In genomic region chr7:27109533-27110162, GRCh38 we compare ENCODE assay signal across 19 cellular contexts. TPM values are rescaled to one million over a fixed set of nuclear protein-coding genes. Genes with fewer than 3 reads are reported as not detected.
DNase-seq lines count a peak whose midpoint lies in the region; FAIRE-seq and TF ChIP-seq lines count a peak whose summit lies in the region.
"Had no signal": no experiment of that assay in that cellular context is flagged by ENCODE, and none has a peak within 500 bp of the region (broad histone marks: within the 10 kb centered on the region; RNA-seq: fewer than 3 reads in every experiment).

No MANE protein-coding gene starts in this region.

- peak overlapping the region in 1 of 2 donors; percentile 59 for H3K9ac ChIP-seq in kidney (ENCODE audit: low read length in 2 of 2)
- H3K9ac ChIP-seq in rectal smooth muscle tissue (ENCODE audit: low read length), result no peak overlapping the region

- H3K4me1 ChIP-seq in kidney (ENCODE audit: control insufficient read depth in 1 of 2, insufficient read depth in 1 of 2, low read depth in 1 of 2, low read length in 2 of 2), result peaks cover 19 to 22% of the 10 kb centered on the region in 2 donors
- H3K4me1 ChIP-seq in rectal smooth muscle tissue (ENCODE audit: control insufficient read depth, insufficient read depth, low read length), result peaks cover 36% of the 10 kb centered on the region

- intact Hi-C loops in kidney (cut with DNase I), result no loop called here

- H3K27me3 ChIP-seq in H7 (ENCODE audit: control insufficient read depth, insufficient read depth, low read length) (peaks cover 97% of the 10 kb centered on the region), rectal smooth muscle tissue (ENCODE audit: control insufficient read depth, insufficient read depth, low read length) (no peaks in the 10 kb centered on the region)
- H3K27me3 ChIP-seq: MG63 had no signal

- no peaks in the 10 kb centered on the region for H3K36me3 ChIP-seq in H7 (replicated peaks; ENCODE audit: control insufficient read depth, insufficient read depth, low read length)
- H3K36me3 ChIP-seq in kidney (ENCODE audit: control insufficient read depth in 1 of 2, insufficient read depth in 2 of 2, low read length in 2 of 2), result peaks cover 0 to 5% of the 10 kb centered on the region in 2 donors
- no peaks in the 10 kb centered on the region for H3K36me3 ChIP-seq in rectal smooth muscle tissue (ENCODE audit: control insufficient read depth, insufficient read depth, low read length)
- H3K36me3 ChIP-seq: MG63 had no signal

- in situ Hi-C loops in astrocyte of the spinal cord (cut with HindIII; ENCODE audit: low sequenced_read_pairs), result no loop called here

- H3K4me3 ChIP-seq in H7 (ENCODE audit: insufficient read depth, low read depth, low read length), result no peak overlapping the region
- peak overlapping the region; percentile 20 for H3K4me3 ChIP-seq in astrocyte of the spinal cord (ENCODE audit: low read depth, low read length)
- H3K4me3 ChIP-seq in kidney (ENCODE audit: low read length in 2 of 2), result peak overlapping the region in 1 of 2 donors; percentile 43
- no peak overlapping the region for H3K4me3 ChIP-seq in rectal smooth muscle tissue (ENCODE audit: low read length)
- H3K4me3 ChIP-seq: MG63 had no signal

- H3K27ac ChIP-seq in kidney (ENCODE audit: low read depth in 2 of 2, low read length in 2 of 2) (peak overlapping the region; percentile 87 to 97), rectal smooth muscle tissue (ENCODE audit: low read depth, low read length) (peak overlapping the region; percentile 90)

- peak; percentile 49 for DNase-seq in H7
- DNase-seq in astrocyte of the spinal cord (ENCODE audit: low read depth, low spot score), result peak; percentile 40
- no peak for DNase-seq in kidney
- DNase-seq in 8988T, result no peak
- DNase-seq in GM19239 (ENCODE audit: insufficient read length, low spot score), result no peak
- no peak for DNase-seq in iPS-NIHi11 (ENCODE audit: low spot score)
- DNase-seq in frontal cortex (ENCODE audit: low spot score in 2 of 2), result no peak
- DNase-seq: ACHN; activated CD8-positive, alpha-beta T cell treated with anti-CD3 and anti-CD28 coated beads for 36 hours; CD8-positive, alpha-beta memory T cell; cortex of kidney; EL; left ventricle myocardium superior; MG63; NCI-H187 treated with DMSO at 0.1 percent for 48 hours; NCI-H526 treated with DMSO at 0.1 percent for 48 hours; stimulated activated CD4-positive, alpha-beta T cell treated with anti-CD3 and anti-CD28 coated beads, Interleukin-4, amount 100 ng/mL, for 24 hours had no signal

- no peaks in the 10 kb centered on the region for H3K9me3 ChIP-seq in kidney (ENCODE audit: control insufficient read depth in 1 of 2, low read length in 2 of 2)
- H3K9me3 ChIP-seq: MG63 had no signal

- FAIRE-seq in kidney (lab: Jason Lieb, UNC) (no peak), GM19239 (lab: Jason Lieb, UNC) (no peak), frontal cortex (lab: Jason Lieb, UNC) (no peak)

- no peak for TF ChIP-seq CTCF in astrocyte of the spinal cord (IDR thresholded peaks at IDR 0.05; ENCODE audit: low read depth, low read length)
- TF ChIP-seq CTCF in kidney (IDR thresholded peaks at IDR 0.05; ENCODE audit: borderline replicate concordance, extremely low read depth, insufficient read depth), result no peak

RNA-seq across cellular contexts. Expression of gene HOXA2, which starts 7.2 kb away (rescaled TPM):
- not detected in 2 replicates for total RNA-seq in H7 (2014; rRNA removed; shearing (Covaris generic))
- 2.9 TPM for total RNA-seq in kidney
- polyA plus RNA-seq in kidney (ENCODE audit: insufficient read depth, low read depth, low replicate concordance), result 1.3 TPM
- not detected for total RNA-seq in frontal cortex
- total RNA-seq: activated CD8-positive, alpha-beta T cell treated with anti-CD3 and anti-CD28 coated beads for 36 hours; CD8-positive, alpha-beta memory T cell had no signal
- polyA plus RNA-seq: CD8-positive, alpha-beta memory T cell; neural cell had no signal

RNA-seq across cellular contexts. Expression of gene HOXA1, which starts 13.8 kb away (rescaled TPM):
- 0.10 TPM in 1 of 2 replicates, not detected in the other for total RNA-seq in H7 (2014; rRNA removed; shearing (Covaris generic))
- 2.4 TPM for total RNA-seq in kidney
- 1.1 TPM for polyA plus RNA-seq in kidney (ENCODE audit: insufficient read depth, low read depth, low replicate concordance)
- total RNA-seq in frontal cortex, result not detected
- total RNA-seq: left ventricle myocardium superior had no signal
- polyA plus RNA-seq: neural cell had no signal

RNA-seq across cellular contexts. Expression of gene HOXA4, which starts 20.9 kb away (rescaled TPM):
- total RNA-seq in H7 (2014; rRNA removed; shearing (Covaris generic)), result not detected in 2 replicates
- total RNA-seq in kidney (11.2 TPM), frontal cortex (not detected)
- 13.0 TPM for polyA plus RNA-seq in kidney (ENCODE audit: insufficient read depth, low read depth, low replicate concordance)
- polyA plus RNA-seq: neural cell had no signal

RNA-seq across cellular contexts. Expression of gene HOXA5, which starts 33.8 kb away (rescaled TPM):
- total RNA-seq in H7 (2014; rRNA removed; shearing (Covaris generic)), result not detected in 2 replicates
- total RNA-seq in kidney, result 38.0 TPM
- 19.4 TPM for polyA plus RNA-seq in kidney (ENCODE audit: insufficient read depth, low read depth, low replicate concordance)
- not detected for total RNA-seq in frontal cortex
- total RNA-seq: activated CD8-positive, alpha-beta T cell treated with anti-CD3 and anti-CD28 coated beads for 36 hours; CD8-positive, alpha-beta memory T cell; left ventricle myocardium superior had no signal
- polyA plus RNA-seq: CD8-positive, alpha-beta memory T cell; neural cell had no signal

RNA-seq across cellular contexts. Expression of gene HOXA6, which starts 37.9 kb away (rescaled TPM):
- not detected in 2 replicates for total RNA-seq in H7 (2014; rRNA removed; shearing (Covaris generic))
- total RNA-seq in kidney, result 22.0 TPM
- 1.1 TPM for polyA plus RNA-seq in kidney (ENCODE audit: insufficient read depth, low read depth, low replicate concordance)
- total RNA-seq in frontal cortex, result not detected
- total RNA-seq: activated CD8-positive, alpha-beta T cell treated with anti-CD3 and anti-CD28 coated beads for 36 hours; CD8-positive, alpha-beta memory T cell; left ventricle myocardium superior had no signal
- polyA plus RNA-seq: CD8-positive, alpha-beta memory T cell; neural cell had no signal

Comparison
In these comparisons a context has a peak if more than half of its experiments do, and no peak if none do; other contexts are left out.
1. DNase-seq: peak in H7 (single experiment) and astrocyte of the spinal cord (single experiment); none in kidney (single experiment), 8988T (single experiment), GM19239 (single experiment), iPS-NIHi11 (single experiment) and frontal cortex (0 of 2).
2. RNA of gene HOXA4, which starts 20.9 kb away (total RNA-seq): 11.2 TPM in kidney (single experiment); not detected in H7 and not detected in frontal cortex (single experiment); every median in the first group is over 10 times any median in the second.